ENCODE assay signal across 20 cellular contexts in genomic region chr7:122618603-122619189, GRCh38.
DNase-seq lines count a peak whose midpoint lies in the region; ATAC-seq, FAIRE-seq and TF ChIP-seq lines count a peak whose summit lies in the region.
"Had no signal": no experiment of that assay in that cellular context is flagged by ENCODE, and none has a peak within 500 bp of the region (broad histone marks: within the 10 kb centered on the region; RNA-seq: fewer than 3 reads in every experiment).

No MANE protein-coding gene starts in this region.

- H3K4me1 ChIP-seq in HEK293 (ENCODE audit: control insufficient read depth, insufficient read depth, low read length) = no peaks in the 10 kb centered on the region
- no peaks in the 10 kb centered on the region for H3K4me1 ChIP-seq in GM12878 (ENCODE audit: control insufficient read depth, insufficient read depth, low read length)
- H3K4me1 ChIP-seq in neural progenitor cell = peaks cover 5% of the 10 kb centered on the region
- H3K4me1 ChIP-seq in MM.1S (ENCODE audit: low read length) = no peaks in the 10 kb centered on the region
- H3K4me1 ChIP-seq: BE2C, Caco-2 had no signal

- no peaks in the 10 kb centered on the region for H3K27me3 ChIP-seq in GM12878 (replicated peaks in 1 of 2; ENCODE audit: control insufficient read depth in 2 of 2, insufficient read depth in 2 of 2, low read length in 1 of 2)
- no peaks in the 10 kb centered on the region for H3K27me3 ChIP-seq in neural progenitor cell
- no peaks in the 10 kb centered on the region for H3K27me3 ChIP-seq in MM.1S (replicated peaks; ENCODE audit: insufficient read depth, low read length)

- H3K9me3 Mint-ChIP-seq in neural progenitor cell = no peaks in the 10 kb centered on the region
- no peaks in the 10 kb centered on the region for H3K9me3 Mint-ChIP-seq in nephron progenitor cell
- H3K9me3 Mint-ChIP-seq: CD4-positive, alpha-beta T cell had no signal

- H3K4me1 Mint-ChIP-seq in neural progenitor cell = no peaks in the 10 kb centered on the region
- H3K4me1 Mint-ChIP-seq in nephron progenitor cell = no peaks in the 10 kb centered on the region

- H3K27ac Mint-ChIP-seq in neural progenitor cell = no peak overlapping the region
- no peak overlapping the region for H3K27ac Mint-ChIP-seq in nephron progenitor cell
- H3K27ac Mint-ChIP-seq: CD4-positive, alpha-beta T cell had no signal

- intact Hi-C loops in GM12878 (cut with micrococcal nuclease; ENCODE audit: unreplicated experiment) = no loop called here

- H3K36me3 ChIP-seq in HEK293 (ENCODE audit: control insufficient read depth in 2 of 2, insufficient read depth in 1 of 2, low read length in 2 of 2) (no peaks in the 10 kb centered on the region), GM12878 (ENCODE audit: control insufficient read depth in 2 of 2, insufficient read depth in 2 of 2, low read length in 1 of 2) (no peaks in the 10 kb centered on the region), neural progenitor cell (no peaks in the 10 kb centered on the region), MM.1S (replicated peaks; ENCODE audit: insufficient read depth, low read length) (peaks cover 5% of the 10 kb centered on the region; the same call in 1 of the 2 replicates)
- H3K36me3 ChIP-seq: BE2C had no signal

- no peak for TF ChIP-seq EP300 in GM12878 (IDR thresholded peaks at IDR 0.05; ENCODE audit: borderline replicate concordance in 1 of 2, control insufficient read depth in 1 of 2, low read depth in 2 of 2, low read length in 2 of 2)

- DNase-seq in HEK293T (ENCODE audit: extremely low spot score) (peak; percentile 10), GM12878 (ENCODE audit: low read depth, low spot score) (no peak), neural progenitor cell (ENCODE audit: low spot score) (no peak), nephron progenitor cell (no peak), MM.1S (no peak)
- no peak for DNase-seq in stimulated activated CD4-positive, alpha-beta T cell treated with anti-CD3 and anti-CD28 coated beads, Interleukin-15, amount 100 ng/mL, for 24 hours
- DNase-seq: ACHN; BE2C; C1 segment of cervical spinal cord; Caco-2; CD4-positive, alpha-beta T cell; DMS79 treated with DMSO at 0.1 percent for 48 hours; GF-D8; GM23248; HCEC 1CT had no signal

- H3K9me2 ChIP-seq in MM.1S (replicated peaks; ENCODE audit: insufficient read depth, low read length) = no peaks in the 10 kb centered on the region

- H3K9ac ChIP-seq in GM12878 (ENCODE audit: control insufficient read depth, insufficient read depth, low read length) = no peak overlapping the region
- no peak overlapping the region for H3K9ac ChIP-seq in neural progenitor cell
- no peak overlapping the region for H3K9ac ChIP-seq in MM.1S (ENCODE audit: low read length)
- H3K9ac ChIP-seq: GM23248, KMS-11 had no signal

- H2AFZ ChIP-seq in GM12878 (ENCODE audit: control insufficient read depth, low read depth, low read length) (no peak overlapping the region), neural progenitor cell (replicated peaks) (peak overlapping the region; percentile 63), MM.1S (ENCODE audit: low read length) (no peak overlapping the region)
- H2AFZ ChIP-seq: GM23248 had no signal

- H3K4me3 ChIP-seq in HEK293 (ENCODE audit: low read depth, low read length) (no peak overlapping the region), GM12878 (no peak overlapping the region), neural progenitor cell (no peak overlapping the region), MM.1S (ENCODE audit: low read length) (no peak overlapping the region)
- H3K4me3 ChIP-seq: GM23248 had no signal

- no TSS peak for BruUV-seq in GM12878 (replicated peaks; lab: Mats Ljungman, UMichigan)

- POLR2A ChIA-PET in HEK293 (lab: Yijun Ruan, JAX) = no interaction called here
- POLR2A ChIA-PET in HEK293T (lab: Yijun Ruan, JAX) = interaction anchor here (1.0 kb wide), 1 partner anchor 12 kb away, joined by 3 read pairs; no protein-coding TSS in a partner anchor
- POLR2A ChIA-PET in GM12878 (lab: Charles Lee) = interaction anchor here (0.7 to 2.8 kb wide), 10 partner anchors 10 to 265 kb away, joined by 3 to 14 read pairs (median 4); no protein-coding TSS in a partner anchor

- ATAC-seq in GM12878 = peak; percentile 73

- H3K27me3 Mint-ChIP-seq in neural progenitor cell (ENCODE audit: insufficient read depth, low read depth) (no peaks in the 10 kb centered on the region), nephron progenitor cell (ENCODE audit: low read depth, poor library complexity) (no peaks in the 10 kb centered on the region)
- H3K27me3 Mint-ChIP-seq: CD4-positive, alpha-beta T cell had no signal

- in situ Hi-C loops in GM12878 (cut with MboI) = no loop called here

- no peak for TF ChIP-seq POLR2A in GM12878 (IDR thresholded peaks at IDR 0.05; ENCODE audit: low read depth, low read length)

- 61% methylated on average over 2 of the region's 2 CpGs for WGBS in GM12878 (ENCODE audit: insufficient coverage, insufficient replicate concordance, low lambda C conversion rate, missing lambda C conversion rate)

- H3K27ac ChIP-seq in HEK293 (ENCODE audit: extremely low read depth, low read depth, low read length) (no peak overlapping the region), GM12878 (ENCODE audit: control insufficient read depth, insufficient read depth) (no peak overlapping the region), neural progenitor cell (no peak overlapping the region), MM.1S (ENCODE audit: low read length) (no peak overlapping the region)
- H3K27ac ChIP-seq: GM23248, KMS-11 had no signal

- SMC1A ChIA-PET in GM12878 (lab: Charles Lee; ENCODE audit: uncharacterized antibody, unreplicated experiment) = interaction anchor here (0.6 to 6.3 kb wide), 14 partner anchors 8 to 259 kb away, joined by 3 to 77 read pairs (median 5); no protein-coding TSS in a partner anchor

- no peaks in the 10 kb centered on the region for H3K9me3 ChIP-seq in HEK293 (ENCODE audit: control insufficient read depth, insufficient read depth, low read depth, low read length)
- H3K9me3 ChIP-seq in GM12878 (replicated peaks; ENCODE audit: control insufficient read depth, insufficient read depth, low read length) = no peaks in the 10 kb centered on the region
- no peaks in the 10 kb centered on the region for H3K9me3 ChIP-seq in neural progenitor cell (ENCODE audit: low read depth)
- no peaks in the 10 kb centered on the region for H3K9me3 ChIP-seq in MM.1S (replicated peaks; ENCODE audit: insufficient read depth, low read length)
- H3K9me3 ChIP-seq: BE2C, Caco-2 had no signal

- CTCF ChIA-PET in HEK293 (lab: Yijun Ruan, JAX) = no interaction called here
- CTCF ChIA-PET in HEK293T (lab: Yijun Ruan, JAX) = no interaction called here
- CTCF ChIA-PET in GM12878 (lab: Yijun Ruan, JAX) = interaction anchor here (0.6 to 3.6 kb wide), 8 partner anchors 8 to 156 kb away, joined by 3 to 16 read pairs (median 4); no protein-coding TSS in a partner anchor

- no peak for TF ChIP-seq RAD21 in GM12878 (IDR thresholded peaks at IDR 0.05; ENCODE audit: insufficient read depth, low read depth, low read length)

- H3K4me3 Mint-ChIP-seq in neural progenitor cell (no peak overlapping the region), nephron progenitor cell (no peak overlapping the region)
- H3K4me3 Mint-ChIP-seq: CD4-positive, alpha-beta T cell had no signal

- TF ChIP-seq CTCF in HEK293 (tag by site-specific recombination; IDR thresholded peaks at IDR 0.05) (no peak), GM12878 (IDR thresholded peaks at IDR 0.05 in 2 of 3, conservative IDR thresholded peaks at IDR 0.05 in 1 of 3; ENCODE audit: control insufficient read depth in 2 of 3, extremely low read depth in 1 of 3, insufficient read depth in 1 of 3, low read depth in 3 of 3, low read length in 3 of 3) (no peak), neural progenitor cell (IDR thresholded peaks at IDR 0.05) (no peak), nephron progenitor cell (IDR thresholded peaks at IDR 0.05) (no peak), MM.1S (IDR thresholded peaks at IDR 0.05; ENCODE audit: low read length) (no peak)

- RAD21 ChIA-PET in GM12878 (lab: Charles Lee; ENCODE audit: unreplicated experiment) = interaction anchor here (0.9 to 4.8 kb wide), 14 partner anchors 8 to 98 kb away, joined by 3 to 33 read pairs (median 5); no protein-coding TSS in a partner anchor

- no peaks in the 10 kb centered on the region for H3F3A ChIP-seq in neural progenitor cell (ENCODE audit: low read depth)
- H3F3A ChIP-seq in MM.1S (ENCODE audit: insufficient read depth, low read length) = peaks cover 2% of the 10 kb centered on the region; the same call in 1 of the 2 replicates

- H3K36me3 Mint-ChIP-seq in neural progenitor cell (no peaks in the 10 kb centered on the region), nephron progenitor cell (ENCODE audit: low read depth) (no peaks in the 10 kb centered on the region)

- H4K20me1 ChIP-seq in GM12878 (ENCODE audit: control insufficient read depth, insufficient read depth) = no peaks in the 10 kb centered on the region
- H4K20me1 ChIP-seq in neural progenitor cell (ENCODE audit: low read depth) = no peaks in the 10 kb centered on the region
- no peaks in the 10 kb centered on the region for H4K20me1 ChIP-seq in MM.1S (ENCODE audit: insufficient read depth, low read length)

- FAIRE-seq in GM12878 (lab: Jason Lieb, UNC) = no peak
- FAIRE-seq: A204.1, D721Med, H54 had no signal

- no peak overlapping the region for H3K4me2 ChIP-seq in GM12878 (ENCODE audit: control insufficient read depth, insufficient read depth)
- no peak overlapping the region for H3K4me2 ChIP-seq in neural progenitor cell
- no peak overlapping the region for H3K4me2 ChIP-seq in MM.1S (ENCODE audit: low read depth, low read length)
- H3K4me2 ChIP-seq: KMS-11 had no signal

- no peaks in the 10 kb centered on the region for H3K79me2 ChIP-seq in GM12878 (ENCODE audit: control insufficient read depth, insufficient read depth, low read length)
- no peaks in the 10 kb centered on the region for H3K79me2 ChIP-seq in neural progenitor cell (ENCODE audit: low read depth)
- H3K79me2 ChIP-seq in MM.1S (ENCODE audit: low read length) = no peaks in the 10 kb centered on the region

TF ChIP-seq in HEK293, 187 proteins besides CTCF, POLR2A, EP300 and RAD21 (continues in another document):
- TF ChIP-seq ZNF624 (tag by site-specific recombination; IDR thresholded peaks at IDR 0.05) = no peak
- no peak for TF ChIP-seq ZNF416 (tag by site-specific recombination; IDR thresholded peaks at IDR 0.05)
- TF ChIP-seq ZFP3 (tag by site-specific recombination; IDR thresholded peaks at IDR 0.05; ENCODE audit: low read depth) = no peak

TF ChIP-seq in HEK293T, 16 proteins besides CTCF, POLR2A, EP300 and RAD21:
- TF ChIP-seq ZNF384 (IDR thresholded peaks at IDR 0.05) (no peak), SUZ12 (IDR thresholded peaks at IDR 0.05) (no peak), TARDBP (IDR thresholded peaks at IDR 0.05) (no peak)

TF ChIP-seq in GM12878, 131 proteins besides CTCF, POLR2A, EP300 and RAD21 (continues in another document):
- TF ChIP-seq RFX5 (IDR thresholded peaks at IDR 0.05; ENCODE audit: low read depth, low read length) (peak; percentile 88), TAF1 (IDR thresholded peaks at IDR 0.05; ENCODE audit: borderline replicate concordance, low read depth, low read length) (no peak), ASH2L (IDR thresholded peaks at IDR 0.05; ENCODE audit: borderline replicate concordance, low read depth) (no peak), KAT2A (conservative IDR thresholded peaks at IDR 0.05; ENCODE audit: control insufficient read depth, low read depth, low read length) (no peak), MEF2B (IDR thresholded peaks at IDR 0.05; ENCODE audit: partially characterized antibody, poor library complexity, severe bottlenecking) (no peak)
